Comparison of ENCODE assay signal across 17 cellular contexts in the genomic region with DNA sequence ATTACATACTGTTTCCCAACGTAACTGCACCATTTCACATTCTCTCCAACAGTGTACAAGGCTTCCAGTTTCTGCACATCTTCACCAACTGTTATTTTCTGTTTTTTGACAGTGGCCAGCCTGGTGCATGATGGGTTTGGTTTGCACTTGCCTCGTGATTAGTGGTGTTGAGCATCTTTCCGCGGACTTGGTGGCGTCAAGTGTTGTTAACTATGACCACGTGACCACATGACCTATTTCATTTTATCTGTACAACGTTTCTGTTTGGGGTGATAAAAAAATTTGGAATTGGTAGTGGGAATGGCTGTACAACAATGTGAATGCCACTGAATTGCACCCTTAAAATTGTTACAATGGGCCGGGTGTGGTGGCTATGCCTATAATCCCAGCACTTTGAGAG. TPM values are rescaled to one million over a fixed set of nuclear protein-coding genes. Genes with fewer than 3 reads are reported as not detected.
DNase-seq lines count a peak whose midpoint lies in the region; ATAC-seq, FAIRE-seq and TF ChIP-seq lines count a peak whose summit lies in the region.
"Had no signal": no experiment of that assay in that cellular context is flagged by ENCODE, and none has a peak within 500 bp of the region (broad histone marks: within the 10 kb centered on the region; RNA-seq: fewer than 3 reads in every experiment).

No MANE protein-coding gene starts in this region.

- H3K4me2 ChIP-seq in BLaER1 = peak overlapping the region; percentile 54

- POLR2A ChIA-PET in CD4-positive, alpha-beta T cell (lab: Charles Lee) = no interaction called here

- no peaks in the 10 kb centered on the region for H3K27me3 Mint-ChIP-seq in CD4-positive, alpha-beta T cell
- H3K27me3 Mint-ChIP-seq in immature natural killer cell (ENCODE audit: low read depth in 3 of 3) = peaks cover 8 to 24% (median 23%) of the 10 kb centered on the region in 3 donors
- H3K27me3 Mint-ChIP-seq: B cell; CD4-positive, alpha-beta memory T cell had no signal

- no peak for TF ChIP-seq CTCF in CD4-positive, alpha-beta T cell (IDR thresholded peaks at IDR 0.05)
- TF ChIP-seq CTCF in GM20000 (IDR thresholded peaks at IDR 0.05; ENCODE audit: extremely low read depth, missing control alignments) = no peak

- H3K27ac ChIP-seq in BLaER1 = no peak overlapping the region
- no peak overlapping the region for H3K27ac ChIP-seq in CD4-positive, alpha-beta T cell (ENCODE audit: low read depth, low read length)
- H3K27ac ChIP-seq: C4-2B, GM23248 had no signal

- no peaks in the 10 kb centered on the region for H4K20me1 ChIP-seq in BLaER1

- H3K36me3 Mint-ChIP-seq in CD4-positive, alpha-beta T cell (ENCODE audit: low read depth) = no peaks in the 10 kb centered on the region
- H3K36me3 Mint-ChIP-seq in immature natural killer cell = no peaks in the 10 kb centered on the region

- peak overlapping the region; percentile 52 for H3K4me3 Mint-ChIP-seq in CD4-positive, alpha-beta T cell
- H3K4me3 Mint-ChIP-seq in immature natural killer cell = peak overlapping the region; percentile 64 to 76 (median 72)

- H3K27ac Mint-ChIP-seq in CD4-positive, alpha-beta T cell = no peak overlapping the region
- peak overlapping the region; percentile 67 to 92 (median 88) for H3K27ac Mint-ChIP-seq in immature natural killer cell
- H3K27ac Mint-ChIP-seq: B cell had no signal

- ATAC-seq in CD4-positive, alpha-beta T cell (ENCODE audit: poor library complexity) = no peak
- ATAC-seq: GM12878 had no signal

- no peak overlapping the region for H3K4me3 ChIP-seq in BLaER1
- H3K4me3 ChIP-seq: GM12878, GM23248, HAP-1 had no signal

- no peak for DNase-seq in CD4-positive, alpha-beta T cell
- DNase-seq in immature natural killer cell = peak; percentile 77 to 79 (median 77)
- no peak for DNase-seq in urothelium cell line (ENCODE audit: low spot score)
- DNase-seq in GM20000 (ENCODE audit: low spot score) = no peak
- DNase-seq in NCI-H82 treated with DMSO at 0.1 percent for 48 hours (lab: John Stamatoyannopoulos, UW; ENCODE audit: unreplicated experiment) = no peak
- DNase-seq: Calu3; CD4-positive, alpha-beta memory T cell; DMS53; DND-41; EL; GM23248; KBM-7 had no signal

- intact Hi-C loops in CD4-positive, alpha-beta T cell (cut with DNase I, micrococcal nuclease) = no loop called here

- peaks cover 7% of the 10 kb centered on the region for H3K9me3 ChIP-seq in BLaER1
- H3K9me3 ChIP-seq in CD4-positive, alpha-beta T cell (ENCODE audit: control insufficient read depth, low read length) = no peaks in the 10 kb centered on the region
- H3K9me3 ChIP-seq: HAP-1 had no signal

- 0 out of 2 replicates have a peak, but pooled peaks cover under 1% of the 10 kb centered on the region for H3K36me3 ChIP-seq in BLaER1
- H3K36me3 ChIP-seq: HAP-1 had no signal

- peak; percentile 5 for FAIRE-seq in urothelium cell line (lab: Jason Lieb, UNC)
- FAIRE-seq: GM12878 had no signal

- CTCF ChIA-PET in CD4-positive, alpha-beta T cell (lab: Charles Lee) = no interaction called here

- peaks cover 14% of the 10 kb centered on the region for H3K4me1 Mint-ChIP-seq in CD4-positive, alpha-beta T cell (ENCODE audit: low read depth)
- peaks cover 57 to 59% of the 10 kb centered on the region in 2 donors for H3K4me1 Mint-ChIP-seq in immature natural killer cell

- peaks cover 77% of the 10 kb centered on the region for H3K4me1 ChIP-seq in BLaER1

- no peaks in the 10 kb centered on the region for H3K27me3 ChIP-seq in BLaER1
- no peaks in the 10 kb centered on the region for H3K27me3 ChIP-seq in CD4-positive, alpha-beta T cell (ENCODE audit: control insufficient read depth, insufficient read depth, low read length)

- H3K9me3 Mint-ChIP-seq in CD4-positive, alpha-beta T cell = no peaks in the 10 kb centered on the region
- no peaks in the 10 kb centered on the region for H3K9me3 Mint-ChIP-seq in immature natural killer cell
- H3K9me3 Mint-ChIP-seq: CD4-positive, alpha-beta memory T cell had no signal

- H3K9ac ChIP-seq in BLaER1 = no peak overlapping the region
- H3K9ac ChIP-seq: GM23248 had no signal

RNA-seq across cellular contexts. Expression of a gene that starts 2.5 kb away (rescaled TPM):
- total RNA-seq in CD4-positive, alpha-beta T cell = 1 to 10 TPM; 2.3 to 2.6 TPM
- 100 to 1,000 TPM in 2 of 3 donors, 10 to 100 TPM in 1; 72.9 to 100 (median 100) TPM for polyA plus RNA-seq in immature natural killer cell

Comparison
In these comparisons a context has a peak if more than half of its experiments do, and no peak if none do; other contexts are left out.
1. DNase-seq: peak in immature natural killer cell (3 of 3); none in CD4-positive, alpha-beta T cell (0 of 10), urothelium cell line (single experiment), GM20000 (single experiment) and NCI-H82 treated with DMSO at 0.1 percent for 48 hours (single experiment).